17 cellular contexts compared by ENCODE assay signal in the genomic region with DNA sequence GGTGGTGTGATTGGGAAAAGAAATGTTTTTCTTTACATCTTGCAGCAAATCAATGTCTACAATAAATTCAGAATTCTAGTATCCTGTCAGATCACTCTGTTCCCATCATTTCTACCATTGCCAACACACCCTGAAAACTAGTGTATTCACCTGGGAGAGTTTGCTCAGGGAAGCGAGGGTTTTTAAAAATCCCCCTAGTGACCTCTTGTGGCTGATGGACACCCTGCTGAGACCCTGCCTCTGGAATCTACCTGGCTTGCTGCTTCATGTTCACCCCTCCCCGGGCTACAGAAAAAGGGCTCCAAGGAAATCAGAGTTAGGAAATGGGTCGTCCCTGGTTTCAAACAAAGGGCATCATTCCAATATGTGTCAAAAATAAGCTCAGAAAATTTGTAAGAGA. TPM values are rescaled to one million over a fixed set of nuclear protein-coding genes. Genes with fewer than 3 reads are reported as not detected.
A peak's percentile ranks its signal among the peaks of the same experiment; 100 is the strongest.
DNase-seq lines count a peak whose midpoint lies in the region; ATAC-seq and TF ChIP-seq lines count a peak whose summit lies in the region.
"Had no signal": no experiment of that assay in that cellular context is flagged by ENCODE, and none has a peak within 500 bp of the region (broad histone marks: within the 10 kb centered on the region; RNA-seq: fewer than 3 reads in every experiment).

No MANE protein-coding gene starts in this region.

- CTCF ChIA-PET in CD8-positive, alpha-beta T cell (lab: Charles Lee): interaction anchor here (1.5 kb wide), 1 partner anchor 73 kb away, joined by 3 read pairs; no protein-coding TSS in a partner anchor

- no peaks in the 10 kb centered on the region for H3K36me3 ChIP-seq in CD8-positive, alpha-beta T cell (ENCODE audit: insufficient read depth, low read length)

- H3K4me1 Mint-ChIP-seq in CD8-positive, alpha-beta T cell (ENCODE audit: low read depth): no peaks in the 10 kb centered on the region
- H3K4me1 Mint-ChIP-seq: activated CD4-positive, alpha-beta memory T cell treated with anti-CD3 and anti-CD28 coated beads, Interleukin-2, amount 10 ng/mL, durations not matched to agents 7 days and 5 days had no signal

- H3K4me3 Mint-ChIP-seq in CD8-positive, alpha-beta T cell: no peak overlapping the region
- H3K4me3 Mint-ChIP-seq: activated CD4-positive, alpha-beta memory T cell treated with anti-CD3 and anti-CD28 coated beads, Interleukin-2, amount 10 ng/mL, durations not matched to agents 7 days and 5 days had no signal

- no peak overlapping the region for H3K4me3 ChIP-seq in CD8-positive, alpha-beta T cell (ENCODE audit: low read depth, low read length)
- H3K4me3 ChIP-seq: GM23248 had no signal

- ATAC-seq in foreskin keratinocyte (no peak), HG03469 (IDR thresholded peaks at IDR 0.05; ENCODE audit: unreplicated experiment) (no peak)
- no peak for ATAC-seq in CD8-positive, alpha-beta T cell

- peaks cover 3% of the 10 kb centered on the region for H3K27me3 ChIP-seq in foreskin keratinocyte
- no peaks in the 10 kb centered on the region for H3K27me3 ChIP-seq in CD8-positive, alpha-beta T cell (ENCODE audit: insufficient read depth, low read length)

- intact Hi-C loops in CD8-positive, alpha-beta T cell (cut with DNase I, micrococcal nuclease): no loop called here

- POLR2A ChIA-PET in CD8-positive, alpha-beta T cell (lab: Charles Lee): no interaction called here

- H3K4me1 ChIP-seq in foreskin keratinocyte: no peaks in the 10 kb centered on the region
- H3K4me1 ChIP-seq in CD8-positive, alpha-beta T cell (ENCODE audit: insufficient read depth, low read length): no peaks in the 10 kb centered on the region

- H3K27ac Mint-ChIP-seq in CD8-positive, alpha-beta T cell: no peak overlapping the region
- H3K27ac Mint-ChIP-seq: activated CD4-positive, alpha-beta memory T cell treated with anti-CD3 and anti-CD28 coated beads, Interleukin-2, amount 10 ng/mL, durations not matched to agents 7 days and 5 days had no signal

- H3K9me3 ChIP-seq in CD8-positive, alpha-beta T cell (ENCODE audit: low read length): no peaks in the 10 kb centered on the region

- H3K36me3 Mint-ChIP-seq in CD8-positive, alpha-beta T cell: no peaks in the 10 kb centered on the region

- TF ChIP-seq CTCF in foreskin keratinocyte (conservative IDR thresholded peaks at IDR 0.05): peak; percentile 12
- TF ChIP-seq CTCF in CD8-positive, alpha-beta T cell (IDR thresholded peaks at IDR 0.05): no peak

- H3K27me3 Mint-ChIP-seq in CD8-positive, alpha-beta T cell (ENCODE audit: low read depth): peaks cover 27% of the 10 kb centered on the region

- H3K27ac ChIP-seq in foreskin keratinocyte: no peak overlapping the region
- H3K27ac ChIP-seq in CD8-positive, alpha-beta T cell (ENCODE audit: low read depth, low read length): no peak overlapping the region
- H3K27ac ChIP-seq: GM23248 had no signal

- DNase-seq in ELF-1 (ENCODE audit: low read depth, low spot score) (peak; percentile 48), NCI-H69 (lab: John Stamatoyannopoulos, UW) (peak; percentile 22), foreskin keratinocyte (no peak), NCI-H1105 (lab: John Stamatoyannopoulos, UW) (no peak)
- DNase-seq in CD8-positive, alpha-beta T cell: no peak
- DNase-seq: activated CD4-positive, alpha-beta memory T cell treated with anti-CD3 and anti-CD28 coated beads, Interleukin-2, amount 10 ng/mL, durations not matched to agents 7 days and 5 days; activated effector memory CD4-positive, alpha-beta T cell treated with Interleukin-2 at 50 U/mL for 16 hours; EL; GM23248; midbrain; NCI-H226; RPMI8226; substantia nigra had no signal

- H3K9me3 Mint-ChIP-seq in CD8-positive, alpha-beta T cell: no peaks in the 10 kb centered on the region

RNA-seq across cellular contexts. Expression of a gene that starts 21.4 kb away (rescaled TPM):
- not detected in 2 replicates for total RNA-seq in foreskin keratinocyte
- polyA plus RNA-seq in foreskin keratinocyte: not detected in 2 replicates
- total RNA-seq in CD8-positive, alpha-beta T cell: not detected
- total RNA-seq: activated CD4-positive, alpha-beta memory T cell treated with anti-CD3 and anti-CD28 coated beads, Interleukin-2, amount 10 ng/mL, durations not matched to agents 7 days and 5 days; GM23248; osteocyte; T-helper 2 cell treated with Interferon-gamma antibody and Interleukin-4, amounts not matched to agents 100 ng/mL and 5 ng/mL, for 36 hours had no signal
- polyA plus RNA-seq: BJ had no signal

RNA-seq across cellular contexts. Expression of a gene that starts 58.4 kb away (rescaled TPM):
- 10.4 and 10.9 TPM in 2 replicates for total RNA-seq in foreskin keratinocyte
- 3.2 and 4.0 TPM in 2 replicates for polyA plus RNA-seq in foreskin keratinocyte
- total RNA-seq in CD8-positive, alpha-beta T cell: 1 to 10 TPM; 4.0 to 5.2 TPM

RNA-seq across cellular contexts. Expression of a gene that starts 58.6 kb away (rescaled TPM):
- total RNA-seq in foreskin keratinocyte: 13.0 and 14.0 TPM in 2 replicates
- polyA plus RNA-seq in foreskin keratinocyte: 10.3 and 12.3 TPM in 2 replicates
- 1 to 10 TPM; 7.5 to 8.4 TPM for total RNA-seq in CD8-positive, alpha-beta T cell

Comparison
In these comparisons a context has a peak if more than half of its experiments do, and no peak if none do; other contexts are left out.
1. DNase-seq: peak in ELF-1 (single experiment) and NCI-H69 (single experiment); none in foreskin keratinocyte (0 of 2), CD8-positive, alpha-beta T cell (0 of 7) and NCI-H1105 (single experiment).